In the genomic region with DNA sequence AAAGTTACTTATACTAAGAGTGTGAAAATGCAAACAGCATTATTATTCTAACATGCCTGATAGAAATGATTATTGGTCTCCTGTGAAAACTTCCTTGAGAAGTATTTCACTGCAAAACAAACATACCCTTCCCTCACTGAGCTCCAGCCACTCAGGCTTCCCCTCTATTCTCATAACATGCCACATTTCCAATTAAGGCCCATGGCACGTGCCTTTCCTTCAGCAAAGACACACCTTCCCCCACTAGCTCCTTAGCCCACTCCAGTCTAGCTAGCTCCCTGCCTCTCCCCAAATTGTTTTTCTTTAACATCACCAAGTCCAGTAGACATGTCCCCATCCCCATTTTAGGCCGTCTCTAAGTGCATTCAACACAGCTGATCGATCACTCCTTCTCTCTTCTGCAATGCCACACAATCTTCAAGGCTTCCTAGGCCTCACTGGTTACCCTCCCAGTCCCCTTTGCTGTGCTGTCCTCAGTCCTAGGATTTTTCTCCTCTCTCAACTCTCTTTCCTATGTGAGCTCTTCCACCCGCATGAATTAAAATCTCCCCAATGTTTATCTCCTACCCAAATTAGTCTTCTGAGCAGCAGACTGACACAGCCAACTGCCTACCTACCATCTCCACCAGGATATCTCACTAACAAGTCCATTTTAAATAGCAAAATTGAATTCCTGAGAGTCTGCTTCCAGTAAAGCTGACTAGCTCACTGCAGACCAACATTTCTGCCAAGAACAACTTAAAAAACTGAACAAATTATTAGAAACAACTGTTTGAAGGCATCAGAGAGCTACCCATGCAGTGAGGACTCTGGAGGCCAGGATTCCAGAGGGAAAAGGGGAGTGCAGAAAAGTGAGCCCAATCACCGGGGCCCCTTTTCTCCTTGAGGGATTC, we compare ENCODE assay signal across 11 cellular contexts. TPM values are rescaled to one million over a fixed set of nuclear protein-coding genes. Genes with fewer than 3 reads are reported as not detected.
DNase-seq lines count a peak whose midpoint lies in the region; ATAC-seq and TF ChIP-seq lines count a peak whose summit lies in the region.
"Had no signal": no experiment of that assay in that cellular context is flagged by ENCODE, and none has a peak within 500 bp of the region (broad histone marks: within the 10 kb centered on the region; RNA-seq: fewer than 3 reads in every experiment).

No MANE protein-coding gene starts in this region.

- no peaks in the 10 kb centered on the region for H3F3A ChIP-seq in PC-3 (ENCODE audit: low read length, unreplicated experiment)

- H3K4me1 ChIP-seq in gastrocnemius medialis (peaks cover 31 to 55% of the 10 kb centered on the region in 2 donors), PC-3 (ENCODE audit: insufficient read depth, low read length) (peaks cover 9% of the 10 kb centered on the region; the same call in 1 of the 2 replicates)

- no peaks in the 10 kb centered on the region for H3K36me3 ChIP-seq in gastrocnemius medialis
- no peaks in the 10 kb centered on the region for H3K36me3 ChIP-seq in PC-3 (ENCODE audit: low read depth, low read length)

- intact Hi-C loops in left cardiac atrium (cut with DNase I) (no loop called here), gastrocnemius medialis (cut with DNase I; ENCODE audit: low total_unique reads) (no loop called here), PC-3 (cut with micrococcal nuclease) (no loop called here)

- POLR2A ChIA-PET in PC-3 (lab: Charles Lee; ENCODE audit: unreplicated experiment), result no interaction called here

- H3K4me3 ChIP-seq in astrocyte of the spinal cord (ENCODE audit: low read depth, low read length) (no peak overlapping the region), gastrocnemius medialis (no peak overlapping the region), PC-3 (ENCODE audit: low read length) (no peak overlapping the region)

- peak overlapping the region; percentile 32 to 64 (median 60) for H3K27ac ChIP-seq in gastrocnemius medialis
- H3K27ac ChIP-seq in PC-3 (ENCODE audit: low read length), result no peak overlapping the region

- no peak overlapping the region for H3K4me2 ChIP-seq in PC-3 (ENCODE audit: low read length)

- no peaks in the 10 kb centered on the region for H3K9me2 ChIP-seq in PC-3 (replicated peaks; ENCODE audit: low read length)

- no TSS peak for BruUV-seq in PC-3 (replicated peaks; lab: Mats Ljungman, UMichigan)

- CTCF ChIA-PET in PC-3 (lab: Charles Lee), result interaction anchor here (0.6 kb wide), 1 partner anchor 131 kb away, joined by 3 read pairs; no protein-coding TSS in a partner anchor

- H2AFZ ChIP-seq in PC-3 (ENCODE audit: low read length), result no peak overlapping the region

- no peak overlapping the region for H3K9ac ChIP-seq in PC-3 (ENCODE audit: low read length)

- H3K27me3 ChIP-seq in gastrocnemius medialis (no peaks in the 10 kb centered on the region), PC-3 (ENCODE audit: low read length) (no peaks in the 10 kb centered on the region)

- DNase-seq in AG20443 (ENCODE audit: low spot score), result peak; percentile 36
- peak; percentile 81 for DNase-seq in astrocyte of the spinal cord (ENCODE audit: low read depth, low spot score)
- DNase-seq in left cardiac atrium, result no peak
- DNase-seq in gastrocnemius medialis, result no peak
- no peak for DNase-seq in DMS53 (lab: John Stamatoyannopoulos, UW)
- no peak for DNase-seq in PC-3
- no peak for DNase-seq in SKM-1 (lab: John Stamatoyannopoulos, UW; ENCODE audit: unreplicated experiment)
- DNase-seq in activated T-cell treated with anti-CD3 and anti-CD28 coated beads for 4 hours, result no peak
- DNase-seq: foreskin melanocyte, mammary epithelial cell, T-helper 2 cell had no signal

- no peak for TF ChIP-seq POLR2A in gastrocnemius medialis (IDR thresholded peaks at IDR 0.05)

- ATAC-seq in left cardiac atrium, result peak; percentile 33 to 45
- no peak for ATAC-seq in gastrocnemius medialis
- no peak for ATAC-seq in PC-3

- in situ Hi-C loops in astrocyte of the spinal cord (cut with HindIII; ENCODE audit: low sequenced_read_pairs), result no loop called here
- in situ Hi-C loops in gastrocnemius medialis (cut with MboI; ENCODE audit: low sequenced_read_pairs in 4 of 4), result no loop called here

- peaks cover 9% of the 10 kb centered on the region; the same call in 1 of the 2 replicates for H4K20me1 ChIP-seq in PC-3 (ENCODE audit: low read length)

- no peak for TF ChIP-seq CTCF in astrocyte of the spinal cord (IDR thresholded peaks at IDR 0.05; ENCODE audit: low read depth, low read length)
- no peak for TF ChIP-seq CTCF in gastrocnemius medialis (IDR thresholded peaks at IDR 0.05 in 4 of 5, conservative IDR thresholded peaks at IDR 0.05 in 1 of 5)
- no peak for TF ChIP-seq CTCF in PC-3 (conservative IDR thresholded peaks at IDR 0.05; ENCODE audit: low read depth, low read length)

- peaks cover 93% of the 10 kb centered on the region for H3K79me2 ChIP-seq in PC-3 (ENCODE audit: low read length)

- no peaks in the 10 kb centered on the region for H3K9me3 ChIP-seq in gastrocnemius medialis
- H3K9me3 ChIP-seq in PC-3 (ENCODE audit: low read length), result no peaks in the 10 kb centered on the region

RNA-seq across cellular contexts. Expression of a gene that starts 11.9 kb away (rescaled TPM):
- total RNA-seq in left cardiac atrium (10 to 100 TPM; 26.4 to 30.2 TPM), gastrocnemius medialis (10 to 100 TPM; 14.3 to 20.2 (median 16.7) TPM), PC-3 (2014; rRNA removed) (23.1 and 34.4 TPM in 2 replicates)

Comparison
In these comparisons a context has a peak if more than half of its experiments do, and no peak if none do; other contexts are left out.
1. DNase-seq: peak in AG20443 (single experiment) and astrocyte of the spinal cord (single experiment); none in left cardiac atrium (single experiment), gastrocnemius medialis (0 of 2), DMS53 (single experiment), PC-3 (single experiment), SKM-1 (single experiment) and activated T-cell treated with anti-CD3 and anti-CD28 coated beads for 4 hours (single experiment).
2. ATAC-seq: peak in left cardiac atrium (2 of 2); none in gastrocnemius medialis (0 of 2) and PC-3 (single experiment).